In genomic region chr6:42179956-42180335, GRCh38 we compare ENCODE assay signal across 32 cellular contexts. TPM values are rescaled to one million over a fixed set of nuclear protein-coding genes. Genes with fewer than 3 reads are reported as not detected.
DNase-seq lines count a peak whose midpoint lies in the region; ATAC-seq, FAIRE-seq and TF ChIP-seq lines count a peak whose summit lies in the region.
"Had no signal": no experiment of that assay in that cellular context is flagged by ENCODE, and none has a peak within 500 bp of the region (broad histone marks: within the 10 kb centered on the region; RNA-seq: fewer than 3 reads in every experiment).

No MANE protein-coding gene starts in this region.

- peak; percentile 89 for ATAC-seq in activated CD4-positive, alpha-beta T cell treated with anti-CD3 and anti-CD28 coated beads for 36 hours
- ATAC-seq in stimulated activated naive CD8-positive, alpha-beta T cell treated with anti-CD3 and anti-CD28 coated beads, Interleukin-15, Interleukin-2, amounts not matched to agents 100 U/mL and 50 U/mL, for 24 hours, result peak; percentile 87
- no peak for ATAC-seq in stimulated activated naive CD8-positive, alpha-beta T cell treated with anti-CD3 and anti-CD28 coated beads, Interleukin-15, amount 100 ng/mL, for 72 hours
- ATAC-seq in GM18858 (IDR thresholded peaks at IDR 0.05; ENCODE audit: unreplicated experiment), result no peak
- ATAC-seq: CD8-positive, alpha-beta T cell; heart right ventricle; left cardiac atrium had no signal

- no peaks in the 10 kb centered on the region for H3K9me3 Mint-ChIP-seq in activated CD4-positive, alpha-beta T cell treated with anti-CD3 and anti-CD28 coated beads for 36 hours (ENCODE audit: low read depth)
- no peaks in the 10 kb centered on the region for H3K9me3 Mint-ChIP-seq in stimulated activated naive CD8-positive, alpha-beta T cell treated with anti-CD3 and anti-CD28 coated beads, Interleukin-15, amount 100 ng/mL, for 72 hours
- H3K9me3 Mint-ChIP-seq: CD8-positive, alpha-beta T cell; stimulated activated naive CD8-positive, alpha-beta T cell treated with anti-CD3 and anti-CD28 coated beads, Interleukin-15, Interleukin-2, amounts not matched to agents 100 ng/mL and 50 ng/mL, for 24 hours had no signal

- WGBS in small intestine, 3 donors, result 13 to 47% (median 27%) methylated on average over 3 of the region's 3 CpGs
- 74 to 82% (median 79%) methylated on average over 3 of the region's 3 CpGs for WGBS in ovary, 3 donors

- H3K4me1 Mint-ChIP-seq in activated CD4-positive, alpha-beta T cell treated with anti-CD3 and anti-CD28 coated beads for 36 hours, result peaks cover 11% of the 10 kb centered on the region
- peaks cover 16% of the 10 kb centered on the region for H3K4me1 Mint-ChIP-seq in stimulated activated naive CD8-positive, alpha-beta T cell treated with anti-CD3 and anti-CD28 coated beads, Interleukin-15, amount 100 ng/mL, for 72 hours

- peak; percentile 61 for DNase-seq in activated CD4-positive, alpha-beta T cell treated with anti-CD3 and anti-CD28 coated beads for 36 hours
- DNase-seq in activated CD4-positive, alpha-beta T cell treated with anti-CD3 and anti-CD28 coated beads, Interleukin-2, amount 50 U/mL, for 1 hour, result no peak
- DNase-seq in stimulated activated naive CD8-positive, alpha-beta T cell treated with anti-CD3 and anti-CD28 coated beads, Interleukin-15, Interleukin-2, amounts not matched to agents 100 U/mL and 50 U/mL, for 24 hours, result peak; percentile 37
- DNase-seq in stimulated activated naive CD8-positive, alpha-beta T cell treated with anti-CD3 and anti-CD28 coated beads, Interleukin-15, amount 100 ng/mL, for 72 hours, result no peak
- DNase-seq in small intestine, result peak; percentile 48
- DNase-seq in ovary, result no peak
- DNase-seq in stimulated activated naive CD4-positive, alpha-beta T cell treated with Interleukin-2 at 50 U/mL for 16 hours (lab: John Stamatoyannopoulos, UW), result no peak
- DNase-seq: activated gamma-delta T cell; adrenal gland; AML-193; CD8-positive, alpha-beta T cell; effector CD8-positive, alpha-beta T cell; erythroblast; heart right ventricle; left cardiac atrium; NCI-H1436; NCI-H446; OCI-M1; Right ventricle myocardium superior; sigmoid colon; T1000; tibial artery had no signal

- FAIRE-seq in small intestine (lab: Jason Lieb, UNC), result no peak
- FAIRE-seq: colon, G401.6, GM18507, K562 had no signal

- POLR2A ChIA-PET in activated CD4-positive, alpha-beta T cell treated with anti-CD3 and anti-CD28 coated beads for 36 hours (lab: Charles Lee), result no interaction called here

- H3K27ac Mint-ChIP-seq in activated CD4-positive, alpha-beta T cell treated with anti-CD3 and anti-CD28 coated beads for 36 hours, result peak overlapping the region; percentile 34
- H3K27ac Mint-ChIP-seq in stimulated activated naive CD8-positive, alpha-beta T cell treated with anti-CD3 and anti-CD28 coated beads, Interleukin-15, amount 100 ng/mL, for 72 hours, result no peak overlapping the region
- H3K27ac Mint-ChIP-seq: CD8-positive, alpha-beta T cell; progenitor cell of endocrine pancreas; stimulated activated naive CD8-positive, alpha-beta T cell treated with anti-CD3 and anti-CD28 coated beads, Interleukin-15, Interleukin-2, amounts not matched to agents 100 ng/mL and 50 ng/mL, for 24 hours had no signal

- H3K4me3 Mint-ChIP-seq in activated CD4-positive, alpha-beta T cell treated with anti-CD3 and anti-CD28 coated beads for 36 hours, result no peak overlapping the region
- no peak overlapping the region for H3K4me3 Mint-ChIP-seq in stimulated activated naive CD8-positive, alpha-beta T cell treated with anti-CD3 and anti-CD28 coated beads, Interleukin-15, amount 100 ng/mL, for 72 hours
- H3K4me3 Mint-ChIP-seq: CD8-positive, alpha-beta T cell; stimulated activated naive CD8-positive, alpha-beta T cell treated with anti-CD3 and anti-CD28 coated beads, Interleukin-15, Interleukin-2, amounts not matched to agents 100 ng/mL and 50 ng/mL, for 24 hours had no signal

- H3K27me3 Mint-ChIP-seq in activated CD4-positive, alpha-beta T cell treated with anti-CD3 and anti-CD28 coated beads for 36 hours, result peaks cover 5% of the 10 kb centered on the region
- H3K27me3 Mint-ChIP-seq in stimulated activated naive CD8-positive, alpha-beta T cell treated with anti-CD3 and anti-CD28 coated beads, Interleukin-15, amount 100 ng/mL, for 72 hours, result peaks cover 21% of the 10 kb centered on the region

- H3K27me3 ChIP-seq in small intestine (ENCODE audit: control insufficient read depth in 2 of 2, insufficient read depth in 2 of 2, low read length in 2 of 2) (peaks cover 0 to 9% of the 10 kb centered on the region in 2 donors), ovary (no peaks in the 10 kb centered on the region)
- H3K27me3 ChIP-seq: adrenal gland had no signal

- no peak for TF ChIP-seq CTCF in ovary (IDR thresholded peaks at IDR 0.05)

- no peaks in the 10 kb centered on the region for H3K36me3 Mint-ChIP-seq in activated CD4-positive, alpha-beta T cell treated with anti-CD3 and anti-CD28 coated beads for 36 hours (ENCODE audit: low read depth)
- H3K36me3 Mint-ChIP-seq: CD8-positive, alpha-beta T cell had no signal

- no peaks in the 10 kb centered on the region for H3K4me1 ChIP-seq in small intestine (ENCODE audit: control insufficient read depth in 2 of 2, insufficient read depth in 1 of 2, low read depth in 1 of 2, low read length in 1 of 2)
- no peaks in the 10 kb centered on the region for H3K4me1 ChIP-seq in ovary (ENCODE audit: insufficient read depth)
- H3K4me1 ChIP-seq: adrenal gland, breast epithelium, sigmoid colon, tibial artery had no signal

- no peaks in the 10 kb centered on the region for H3K9me3 ChIP-seq in small intestine (ENCODE audit: control insufficient read depth, low read depth)
- no peaks in the 10 kb centered on the region for H3K9me3 ChIP-seq in ovary
- H3K9me3 ChIP-seq: adrenal gland, breast epithelium, heart right ventricle, sigmoid colon, tibial artery had no signal

- CTCF ChIA-PET in activated CD4-positive, alpha-beta T cell treated with anti-CD3 and anti-CD28 coated beads for 36 hours (lab: Charles Lee), result interaction anchor here (0.5 to 1.2 kb wide), 3 partner anchors 11 to 1153 kb away, joined by 4 to 7 read pairs (median 5); no protein-coding TSS in a partner anchor

- intact Hi-C loops in activated CD4-positive, alpha-beta T cell treated with anti-CD3 and anti-CD28 coated beads for 36 hours (cut with DNase I, micrococcal nuclease), result no loop called here
- intact Hi-C loops in ovary (cut with DNase I), result loop anchor here in 1 of 4 donors (5.0 kb wide), 1 partner anchor 1287 kb away; no protein-coding TSS in a partner anchor

- TF ChIP-seq EP300 in ovary (IDR thresholded peaks at IDR 0.05), result no peak

- H3K36me3 ChIP-seq in small intestine (ENCODE audit: control insufficient read depth in 2 of 2, insufficient read depth in 2 of 2, low read length in 2 of 2), result no peaks in the 10 kb centered on the region
- H3K36me3 ChIP-seq in ovary, result no peaks in the 10 kb centered on the region
- H3K36me3 ChIP-seq: adrenal gland, breast epithelium, heart right ventricle, sigmoid colon had no signal

- no peak for TF ChIP-seq POLR2A in ovary (IDR thresholded peaks at IDR 0.05)

- no peak overlapping the region for H3K4me3 ChIP-seq in small intestine (ENCODE audit: low read depth in 1 of 2, low read length in 2 of 2)
- no peak overlapping the region for H3K4me3 ChIP-seq in ovary
- H3K4me3 ChIP-seq: adrenal gland, breast epithelium, heart right ventricle, K562, sigmoid colon, tibial artery had no signal

- H3K27ac ChIP-seq in small intestine (ENCODE audit: low read depth in 1 of 2, low read length in 1 of 2) (no peak overlapping the region), ovary (no peak overlapping the region)
- H3K27ac ChIP-seq: adrenal gland, breast epithelium, heart right ventricle, sigmoid colon, tibial artery had no signal

RNA-seq across cellular contexts. Expression of gene GUCA1A, which starts 6.8 kb away (rescaled TPM):
- not detected for total RNA-seq in activated CD4-positive, alpha-beta T cell treated with anti-CD3 and anti-CD28 coated beads for 36 hours
- under 1 TPM in 1 of 3 donors, not detected in 2; 0.69 TPM for polyA plus RNA-seq in small intestine
- total RNA-seq in ovary, result not detected
- under 1 TPM in 1 of 2 donors, not detected in 1; 0.06 TPM for polyA plus RNA-seq in ovary
- total RNA-seq: A172; adrenal gland; breast epithelium; CD8-positive, alpha-beta T cell; fibroblast of villous mesenchyme; heart right ventricle; K562; left cardiac atrium; Right ventricle myocardium superior had no signal
- polyA plus RNA-seq: adrenal gland, heart right ventricle, K562 had no signal

RNA-seq across cellular contexts. Expression of gene GUCA1B, which starts 14.8 kb away (rescaled TPM):
- total RNA-seq in activated CD4-positive, alpha-beta T cell treated with anti-CD3 and anti-CD28 coated beads for 36 hours, result 1 to 10 TPM; 1.0 to 1.5 TPM
- polyA plus RNA-seq in small intestine (under 1 TPM in 1 of 3 donors, not detected in 2; 0.36 TPM), ovary (1 to 10 TPM in 1 of 2 donors, under 1 TPM in 1; 0.40 to 1.3 TPM)
- 1 to 10 TPM in 5 of 7 donors, under 1 TPM in 1, not detected in 1; 0.34 to 2.9 (median 1.5) TPM for total RNA-seq in ovary
- total RNA-seq: A172, fibroblast of villous mesenchyme had no signal

RNA-seq across cellular contexts. Expression of gene C6orf132, which starts 37.5 kb away (rescaled TPM):
- total RNA-seq in activated CD4-positive, alpha-beta T cell treated with anti-CD3 and anti-CD28 coated beads for 36 hours, result under 1 TPM; 0.14 TPM
- 100 to 1,000 TPM in 2 of 3 donors, 10 to 100 TPM in 1; 44.1 to 198 (median 119) TPM for polyA plus RNA-seq in small intestine
- total RNA-seq in ovary, result 10 to 100 TPM in 1 of 7 donors, 1 to 10 TPM in 3, under 1 TPM in 3; 0.05 to 14.1 (median 1.1) TPM
- 1 to 10 TPM in 1 of 2 donors, under 1 TPM in 1; 0.34 to 3.0 TPM for polyA plus RNA-seq in ovary
- total RNA-seq: A172 had no signal

RNA-seq across cellular contexts. Expression of gene MRPS10, which starts 37.7 kb away (rescaled TPM):
- 10 to 100 TPM; 35.2 to 36.2 TPM for total RNA-seq in activated CD4-positive, alpha-beta T cell treated with anti-CD3 and anti-CD28 coated beads for 36 hours
- polyA plus RNA-seq in small intestine, result 10 to 100 TPM; 20.0 to 33.0 (median 25.9) TPM
- 10 to 100 TPM; 14.9 to 30.5 (median 24.6) TPM for total RNA-seq in ovary
- 10 to 100 TPM; 19.4 to 37.3 TPM for polyA plus RNA-seq in ovary

Comparison
In these comparisons a context has a peak if more than half of its experiments do, and no peak if none do; other contexts are left out.
1. ATAC-seq: peak in activated CD4-positive, alpha-beta T cell treated with anti-CD3 and anti-CD28 coated beads for 36 hours (single experiment) and stimulated activated naive CD8-positive, alpha-beta T cell treated with anti-CD3 and anti-CD28 coated beads, Interleukin-15, Interleukin-2, amounts not matched to agents 100 U/mL and 50 U/mL, for 24 hours (single experiment); none in stimulated activated naive CD8-positive, alpha-beta T cell treated with anti-CD3 and anti-CD28 coated beads, Interleukin-15, amount 100 ng/mL, for 72 hours (single experiment) and GM18858 (single experiment).
2. DNase-seq: peak in activated CD4-positive, alpha-beta T cell treated with anti-CD3 and anti-CD28 coated beads for 36 hours (single experiment), stimulated activated naive CD8-positive, alpha-beta T cell treated with anti-CD3 and anti-CD28 coated beads, Interleukin-15, Interleukin-2, amounts not matched to agents 100 U/mL and 50 U/mL, for 24 hours (single experiment) and small intestine (single experiment); none in activated CD4-positive, alpha-beta T cell treated with anti-CD3 and anti-CD28 coated beads, Interleukin-2, amount 50 U/mL, for 1 hour (single experiment), stimulated activated naive CD8-positive, alpha-beta T cell treated with anti-CD3 and anti-CD28 coated beads, Interleukin-15, amount 100 ng/mL, for 72 hours (0 of 2), ovary (0 of 5) and stimulated activated naive CD4-positive, alpha-beta T cell treated with Interleukin-2 at 50 U/mL for 16 hours (single experiment).